Comparison of ENCODE assay signal across 14 cellular contexts in genomic region chrX:8179653-8180052, GRCh38. TPM values are rescaled to one million over a fixed set of nuclear protein-coding genes. Genes with fewer than 3 reads are reported as not detected.
DNase-seq lines count a peak whose midpoint lies in the region; ATAC-seq, FAIRE-seq and TF ChIP-seq lines count a peak whose summit lies in the region.
"Had no signal": no experiment of that assay in that cellular context is flagged by ENCODE, and none has a peak within 500 bp of the region (broad histone marks: within the 10 kb centered on the region; RNA-seq: fewer than 3 reads in every experiment).

No MANE protein-coding gene starts in this region.

- no peak overlapping the region for H3K4me3 ChIP-seq in liver (ENCODE audit: low read depth in 1 of 3, low read length in 3 of 3)
- no peak overlapping the region for H3K4me3 ChIP-seq in HepG2 (replicated peaks in 1 of 3; ENCODE audit: insufficient read depth in 1 of 3, low read depth in 2 of 3, low read length in 3 of 3)
- H3K4me3 ChIP-seq in ovary = no peak overlapping the region

- TF ChIP-seq POLR2A in HepG2 (IDR thresholded peaks at IDR 0.05; ENCODE audit: insufficient read depth in 1 of 2, low read depth in 2 of 2, low read length in 2 of 2) (no peak), ovary (IDR thresholded peaks at IDR 0.05) (no peak)

- no peak overlapping the region for H3K4me3 Mint-ChIP-seq in stimulated activated naive B cell treated with anti-CD40 and anti-IgM and Interleukin-4, amounts not matched to agents 10 μg/mL and 1 μg/mL and 100 μg/mL, for 72 hours
- H3K4me3 Mint-ChIP-seq: CD4-positive, CD25-positive, alpha-beta regulatory T cell had no signal

- no peaks in the 10 kb centered on the region for H3K27me3 Mint-ChIP-seq in stimulated activated naive B cell treated with anti-CD40 and anti-IgM and Interleukin-4, amounts not matched to agents 10 μg/mL and 1 μg/mL and 100 μg/mL, for 72 hours
- H3K27me3 Mint-ChIP-seq: CD4-positive, CD25-positive, alpha-beta regulatory T cell had no signal

- WGBS in liver = 24% methylated on average over 1 of the region's 1 CpG
- WGBS in HepG2 (ENCODE audit: low lambda C conversion rate) = 0% methylated on average over 1 of the region's 1 CpG
- 7 to 14% (median 13%) methylated on average over 1 of the region's 1 CpG for WGBS in ovary, 3 donors

- H3K4me2 ChIP-seq in HepG2 (ENCODE audit: low read depth, low read length) = no peak overlapping the region

- no peaks in the 10 kb centered on the region for H3K9me3 Mint-ChIP-seq in stimulated activated naive B cell treated with anti-CD40 and anti-IgM and Interleukin-4, amounts not matched to agents 10 μg/mL and 1 μg/mL and 100 μg/mL, for 72 hours

- no peak overlapping the region for H3K27ac ChIP-seq in liver (ENCODE audit: low read depth in 1 of 2, low read length in 2 of 2)
- no peak overlapping the region for H3K27ac ChIP-seq in HepG2 (ENCODE audit: extremely low read length, insufficient read depth, low read length)
- H3K27ac ChIP-seq in ovary = no peak overlapping the region

- no peak overlapping the region for H3K27ac Mint-ChIP-seq in stimulated activated naive B cell treated with anti-CD40 and anti-IgM and Interleukin-4, amounts not matched to agents 10 μg/mL and 1 μg/mL and 100 μg/mL, for 72 hours
- H3K27ac Mint-ChIP-seq: CD4-positive, CD25-positive, alpha-beta regulatory T cell had no signal

- DNase-seq in HepG2 (ENCODE audit: low spot score) = no peak
- DNase-seq in SW480 (ENCODE audit: low spot score) = peak; percentile 9
- peak; percentile 10 for DNase-seq in iPS-NIHi11 (ENCODE audit: low spot score)
- DNase-seq in activated effector memory CD4-positive, alpha-beta T cell treated with Interleukin-2 at 50 U/mL for 16 hours = no peak
- no peak for DNase-seq in stimulated activated naive B cell treated with anti-CD40 and anti-IgM and Interleukin-4, amounts not matched to agents 10 μg/mL and 1 μg/mL and 100 μg/mL, for 72 hours
- no peak for DNase-seq in ovary
- DNase-seq: activated naive CD4-positive, alpha-beta T cell; CD4-positive, CD25-positive, alpha-beta regulatory T cell; IMR-90; SHP77 had no signal

- H3K79me2 ChIP-seq in HepG2 (ENCODE audit: insufficient read depth, low read length) = no peaks in the 10 kb centered on the region

- POLR2A ChIA-PET in HepG2 (lab: Yijun Ruan, JAX) = no interaction called here

- no peaks in the 10 kb centered on the region for H3K36me3 Mint-ChIP-seq in stimulated activated naive B cell treated with anti-CD40 and anti-IgM and Interleukin-4, amounts not matched to agents 10 μg/mL and 1 μg/mL and 100 μg/mL, for 72 hours
- H3K36me3 Mint-ChIP-seq: CD4-positive, CD25-positive, alpha-beta regulatory T cell had no signal

- H3K9me3 ChIP-seq in liver (ENCODE audit: control insufficient read depth in 4 of 4, low read length in 3 of 4) (no peaks in the 10 kb centered on the region), HepG2 (ENCODE audit: low read length) (no peaks in the 10 kb centered on the region), ovary (no peaks in the 10 kb centered on the region)

- peaks cover 0 to 7% (median 4%) of the 10 kb centered on the region in 4 donors for H3K4me1 ChIP-seq in liver (ENCODE audit: control insufficient read depth in 4 of 4, insufficient read depth in 4 of 4, low read length in 3 of 4)
- H3K4me1 ChIP-seq in HepG2 (ENCODE audit: insufficient read depth, low read length) = no peaks in the 10 kb centered on the region
- H3K4me1 ChIP-seq in ovary (ENCODE audit: insufficient read depth) = no peaks in the 10 kb centered on the region

- intact Hi-C loops in HepG2 (cut with micrococcal nuclease; ENCODE audit: unreplicated experiment) (no loop called here), ovary (cut with DNase I) (no loop called here)

- no TSS peak for BruUV-seq in HepG2 (replicated peaks; lab: Mats Ljungman, UMichigan)

- TF ChIP-seq RAD21 in liver (IDR thresholded peaks at IDR 0.05) (peak; percentile 51 to 66), HepG2 (CRISPR knock-in tag; IDR thresholded peaks at IDR 0.05) (no peak)

- TF ChIP-seq EP300 in HepG2 (IDR thresholded peaks at IDR 0.05; ENCODE audit: low read depth in 2 of 2, low read length in 2 of 2) (no peak), HepG2 (CRISPR knock-in tag; IDR thresholded peaks at IDR 0.05; ENCODE audit: borderline replicate concordance) (no peak), ovary (IDR thresholded peaks at IDR 0.05) (no peak)

- no peak for FAIRE-seq in HepG2 (lab: Jason Lieb, UNC)

- H3K27me3 ChIP-seq in liver (ENCODE audit: control insufficient read depth in 4 of 4, insufficient read depth in 4 of 4, low read length in 3 of 4) = no peaks in the 10 kb centered on the region
- H3K27me3 ChIP-seq in HepG2 (ENCODE audit: control insufficient read depth in 1 of 2, insufficient read depth in 2 of 2, low read length in 2 of 2) = no peaks in the 10 kb centered on the region
- no peaks in the 10 kb centered on the region for H3K27me3 ChIP-seq in ovary

- no peaks in the 10 kb centered on the region for H4K20me1 ChIP-seq in HepG2 (ENCODE audit: insufficient read depth, low read length)

- no peak for ATAC-seq in HepG2
- ATAC-seq in stimulated activated naive B cell treated with anti-CD40 and anti-IgM and Interleukin-4, amounts not matched to agents 10 μg/mL and 1 μg/mL and 100 μg/mL, for 72 hours (replicated peaks) = no peak
- no peak for ATAC-seq in HG02970 (IDR thresholded peaks at IDR 0.05; ENCODE audit: low FRiP score, unreplicated experiment)
- ATAC-seq: sciatic nerve had no signal

- no peaks in the 10 kb centered on the region for H3K4me1 Mint-ChIP-seq in stimulated activated naive B cell treated with anti-CD40 and anti-IgM and Interleukin-4, amounts not matched to agents 10 μg/mL and 1 μg/mL and 100 μg/mL, for 72 hours
- H3K4me1 Mint-ChIP-seq: CD4-positive, CD25-positive, alpha-beta regulatory T cell had no signal

- no peak overlapping the region for H2AFZ ChIP-seq in HepG2 (ENCODE audit: low read length)

- H3K36me3 ChIP-seq in liver (ENCODE audit: control insufficient read depth in 4 of 4, insufficient read depth in 3 of 4, low read depth in 1 of 4, low read length in 3 of 4) (no peaks in the 10 kb centered on the region), HepG2 (replicated peaks in 1 of 2; ENCODE audit: control insufficient read depth in 1 of 2, insufficient read depth in 2 of 2, low read length in 2 of 2) (no peaks in the 10 kb centered on the region), ovary (no peaks in the 10 kb centered on the region)

- in situ Hi-C loops in HepG2 (cut with HindIII; ENCODE audit: extremely low pct_ligation_motif_present, low pct_unique_long_range_greater_than_20kb) = no loop called here

- CTCF ChIA-PET in HepG2 (lab: Yijun Ruan, JAX; ENCODE audit: low intra/inter-chr PET ratio, low total read pairs) = no interaction called here

- H3K9ac ChIP-seq in liver (ENCODE audit: low read depth in 1 of 2, low read length in 2 of 2) (no peak overlapping the region), HepG2 (ENCODE audit: insufficient read depth, low read depth, low read length) (no peak overlapping the region)

- TF ChIP-seq CTCF in liver (IDR thresholded peaks at IDR 0.05; ENCODE audit: low read depth, low read length, missing input control) = peak; percentile 31
- TF ChIP-seq CTCF in HepG2 (CRISPR knock-in tag; IDR thresholded peaks at IDR 0.05) = no peak
- no peak for TF ChIP-seq CTCF in ovary (IDR thresholded peaks at IDR 0.05)

TF ChIP-seq in HepG2, 621 proteins besides CTCF, POLR2A, EP300 and RAD21 (continues in another document):
- TF ChIP-seq POLR2AphosphoS2 (IDR thresholded peaks at IDR 0.05; ENCODE audit: low read depth, low read length) = no peak
- no peak for TF ChIP-seq ZNF235 (CRISPR knock-in tag; IDR thresholded peaks at IDR 0.05; ENCODE audit: borderline replicate concordance)
- no peak for TF ChIP-seq MTF1 (CRISPR knock-in tag; IDR thresholded peaks at IDR 0.05)
- TF ChIP-seq ZMYM3 (CRISPR knock-in tag; IDR thresholded peaks at IDR 0.05) = no peak
- TF ChIP-seq MEF2D (CRISPR knock-in tag; IDR thresholded peaks at IDR 0.05) = no peak
- TF ChIP-seq CHCHD3 (CRISPR knock-in tag; IDR thresholded peaks at IDR 0.05) = no peak
- no peak for TF ChIP-seq ZNF749 (CRISPR knock-in tag; IDR thresholded peaks at IDR 0.05; ENCODE audit: borderline replicate concordance)
- no peak for TF ChIP-seq NCOA2 (CRISPR knock-in tag; IDR thresholded peaks at IDR 0.05)
- TF ChIP-seq NCOA5 (CRISPR knock-in tag; IDR thresholded peaks at IDR 0.05) = no peak

RNA-seq across cellular contexts. Expression of gene VCX2, which starts 8.6 kb away (rescaled TPM):
- total RNA-seq in liver = not detected
- not detected for polyA plus RNA-seq in liver
- not detected in 2 replicates for total RNA-seq in HepG2 (2016; rRNA removed; fragmentation: Illumina TruSeq; extraction: Trizol)
- not detected in 2 replicates for total RNA-seq in HepG2 (2016; cell fraction: cytosol; rRNA removed; fragmentation: Illumina TruSeq; extraction: Trizol; ENCODE audit: low read depth)
- not detected in 2 replicates for total RNA-seq in HepG2 (2016; cell fraction: insoluble cytoplasmic fraction; rRNA removed; fragmentation: Illumina TruSeq; extraction: Trizol)
- not detected in 2 replicates for total RNA-seq in HepG2 (2016; cell fraction: membrane; rRNA removed; fragmentation: Illumina TruSeq; extraction: Trizol)
- total RNA-seq in HepG2 (2016; cell fraction: nucleus; rRNA removed; fragmentation: Illumina TruSeq; extraction: Trizol) = not detected in 2 replicates
- not detected in 2 replicates for polyA plus RNA-seq in HepG2 (2011; rRNA removed)
- polyA plus RNA-seq in HepG2 (2011; cell fraction: cytosol; rRNA removed) = not detected in 2 replicates
- not detected in 2 replicates for polyA plus RNA-seq in HepG2 (2011; cell fraction: nucleus; rRNA removed)
- polyA plus RNA-seq in HepG2 (2012) = not detected in 2 replicates
- polyA plus RNA-seq in HepG2 (2016; cell fraction: cytosol; fragmentation: Illumina TruSeq; extraction: Trizol; ENCODE audit: low read depth) = not detected in 2 replicates
- not detected in 2 replicates for polyA plus RNA-seq in HepG2 (2016; cell fraction: insoluble cytoplasmic fraction; fragmentation: Illumina TruSeq; extraction: Trizol; ENCODE audit: low read depth)
- not detected in 2 replicates for polyA plus RNA-seq in HepG2 (2016; cell fraction: membrane; fragmentation: Illumina TruSeq; extraction: Trizol; ENCODE audit: low read depth)
- polyA plus RNA-seq in HepG2 (2016; cell fraction: nucleus; fragmentation: Illumina TruSeq; extraction: Trizol; ENCODE audit: insufficient read depth, low read depth) = not detected in 2 replicates
- polyA minus RNA-seq in HepG2 (2011; rRNA and poly(A)+ RNA removed; ENCODE audit: low replicate concordance) = not detected in 2 replicates
- polyA minus RNA-seq in HepG2 (2011; cell fraction: cytosol; rRNA and poly(A)+ RNA removed) = not detected in 2 replicates
- not detected in 2 replicates for polyA minus RNA-seq in HepG2 (2011; cell fraction: nucleus; rRNA and poly(A)+ RNA removed)
- not detected for total RNA-seq in ovary
- not detected for polyA plus RNA-seq in ovary
- total RNA-seq: CD4-positive, CD25-positive, alpha-beta regulatory T cell; IMR-90; sciatic nerve; subcutaneous adipose tissue had no signal
- polyA plus RNA-seq: CD4-positive, CD25-positive, alpha-beta regulatory T cell; IMR-90 had no signal

Comparison
In these comparisons a context has a peak if more than half of its experiments do, and no peak if none do; other contexts are left out.
1. DNase-seq: peak in SW480 (single experiment) and iPS-NIHi11 (single experiment); none in HepG2 (single experiment), activated effector memory CD4-positive, alpha-beta T cell treated with Interleukin-2 at 50 U/mL for 16 hours (single experiment), stimulated activated naive B cell treated with anti-CD40 and anti-IgM and Interleukin-4, amounts not matched to agents 10 μg/mL and 1 μg/mL and 100 μg/mL, for 72 hours (single experiment) and ovary (0 of 5).